Comparison of ENCODE assay signal across 1 cellular context in genomic region chr10:86399879-86400704, GRCh38.
A peak's percentile ranks its signal among the peaks of the same experiment; 100 is the strongest.
TF ChIP-seq lines count a peak whose summit lies in the region.

No MANE protein-coding gene starts in this region.

TF ChIP-seq in HepG2, 621 proteins besides CTCF, POLR2A, EP300 and RAD21 (continued from another document and continues in another):
- TF ChIP-seq, protein P1, sequence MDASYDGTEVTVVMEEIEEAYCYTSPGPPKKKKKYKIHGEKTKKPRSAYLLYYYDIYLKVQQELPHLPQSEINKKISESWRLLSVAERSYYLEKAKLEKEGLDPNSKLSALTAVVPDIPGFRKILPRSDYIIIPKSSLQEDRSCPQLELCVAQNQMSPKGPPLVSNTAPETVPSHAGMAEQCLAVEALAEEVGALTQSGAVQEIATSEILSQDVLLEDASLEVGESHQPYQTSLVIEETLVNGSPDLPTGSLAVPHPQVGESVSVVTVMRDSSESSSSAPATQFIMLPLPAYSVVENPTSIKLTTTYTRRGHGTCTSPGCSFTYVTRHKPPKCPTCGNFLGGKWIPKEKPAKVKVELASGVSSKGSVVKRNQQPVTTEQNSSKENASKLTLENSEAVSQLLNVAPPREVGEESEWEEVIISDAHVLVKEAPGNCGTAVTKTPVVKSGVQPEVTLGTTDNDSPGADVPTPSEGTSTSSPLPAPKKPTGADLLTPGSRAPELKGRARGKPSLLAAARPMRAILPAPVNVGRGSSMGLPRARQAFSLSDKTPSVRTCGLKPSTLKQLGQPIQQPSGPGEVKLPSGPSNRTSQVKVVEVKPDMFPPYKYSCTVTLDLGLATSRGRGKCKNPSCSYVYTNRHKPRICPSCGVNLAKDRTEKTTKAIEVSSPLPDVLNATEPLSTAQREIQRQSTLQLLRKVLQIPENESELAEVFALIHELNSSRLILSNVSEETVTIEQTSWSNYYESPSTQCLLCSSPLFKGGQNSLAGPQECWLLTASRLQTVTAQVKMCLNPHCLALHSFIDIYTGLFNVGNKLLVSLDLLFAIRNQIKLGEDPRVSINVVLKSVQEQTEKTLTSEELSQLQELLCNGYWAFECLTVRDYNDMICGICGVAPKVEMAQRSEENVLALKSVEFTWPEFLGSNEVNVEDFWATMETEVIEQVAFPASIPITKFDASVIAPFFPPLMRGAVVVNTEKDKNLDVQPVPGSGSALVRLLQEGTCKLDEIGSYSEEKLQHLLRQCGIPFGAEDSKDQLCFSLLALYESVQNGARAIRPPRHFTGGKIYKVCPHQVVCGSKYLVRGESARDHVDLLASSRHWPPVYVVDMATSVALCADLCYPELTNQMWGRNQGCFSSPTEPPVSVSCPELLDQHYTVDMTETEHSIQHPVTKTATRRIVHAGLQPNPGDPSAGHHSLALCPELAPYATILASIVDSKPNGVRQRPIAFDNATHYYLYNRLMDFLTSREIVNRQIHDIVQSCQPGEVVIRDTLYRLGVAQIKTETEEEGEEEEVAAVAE (CRISPR knock-in tag; IDR thresholded peaks at IDR 0.05; ENCODE audit: borderline replicate concordance), result peak; percentile 85; the same call in 1 of the 2 replicates
- TF ChIP-seq GABPA (IDR thresholded peaks at IDR 0.05; ENCODE audit: low read depth, low read length) (no peak), GABPA (CRISPR knock-in tag; IDR thresholded peaks at IDR 0.05; ENCODE audit: low read depth) (peak; percentile 41; the same call in 1 of the 2 replicates), ZNF101 (CRISPR knock-in tag; IDR thresholded peaks at IDR 0.05; ENCODE audit: borderline replicate concordance, low read depth) (0 out of 2 replicates have a peak, but pooled peaks have one; percentile 52), ZNF891 (CRISPR knock-in tag; IDR thresholded peaks at IDR 0.05) (no peak), PAX8 (CRISPR knock-in tag; IDR thresholded peaks at IDR 0.05; ENCODE audit: borderline replicate concordance) (no peak), ELF3 (CRISPR knock-in tag; IDR thresholded peaks at IDR 0.05) (peak; percentile 72), IRX3 (CRISPR knock-in tag; IDR thresholded peaks at IDR 0.05; ENCODE audit: borderline replicate concordance, low read depth) (no peak), ZNF720 (CRISPR knock-in tag; IDR thresholded peaks at IDR 0.05) (no peak), HNRNPK (IDR thresholded peaks at IDR 0.05; ENCODE audit: low read depth, low read length, poor library complexity, severe bottlenecking) (no peak), ZNF333 (CRISPR knock-in tag; IDR thresholded peaks at IDR 0.05; ENCODE audit: borderline replicate concordance) (peak; percentile 69; the same call in 1 of the 2 replicates), ZNF326 (CRISPR knock-in tag; IDR thresholded peaks at IDR 0.05; ENCODE audit: borderline replicate concordance) (no peak), ESRRA (CRISPR knock-in tag; IDR thresholded peaks at IDR 0.05; ENCODE audit: low read depth) (no peak; the same call in 1 of the 2 replicates), ZNF253 (CRISPR knock-in tag; IDR thresholded peaks at IDR 0.05; ENCODE audit: borderline replicate concordance) (peak; percentile 93), CREM (IDR thresholded peaks at IDR 0.05) (no peak), CREM (CRISPR knock-in tag; IDR thresholded peaks at IDR 0.05) (no peak), PHF8 (CRISPR knock-in tag; IDR thresholded peaks at IDR 0.05) (peak; percentile 77), CCDC6 (CRISPR knock-in tag; IDR thresholded peaks at IDR 0.05) (peak; percentile 91), ARHGAP35 (CRISPR knock-in tag; IDR thresholded peaks at IDR 0.05; ENCODE audit: borderline replicate concordance) (peak; percentile 72), ZNF383 (CRISPR knock-in tag; IDR thresholded peaks at IDR 0.05; ENCODE audit: borderline replicate concordance) (0 out of 2 replicates have a peak, but pooled peaks have one; percentile 38), BRF2 (CRISPR knock-in tag; IDR thresholded peaks at IDR 0.05) (peak; percentile 83; the same call in 1 of the 2 replicates), HNRNPUL1 (IDR thresholded peaks at IDR 0.05; ENCODE audit: low read depth, low read length) (no peak), ZNF780A (CRISPR knock-in tag; IDR thresholded peaks at IDR 0.05) (no peak), ZNF275 (CRISPR knock-in tag; IDR thresholded peaks at IDR 0.05; ENCODE audit: borderline replicate concordance) (peak; percentile 92), KLF15 (CRISPR knock-in tag; IDR thresholded peaks at IDR 0.05; ENCODE audit: borderline replicate concordance) (peak; percentile 73; the same call in 1 of the 2 replicates), ZNF430 (CRISPR knock-in tag; IDR thresholded peaks at IDR 0.05) (0 out of 2 replicates have a peak, but pooled peaks have one; percentile 18), ZNF790 (CRISPR knock-in tag; IDR thresholded peaks at IDR 0.05; ENCODE audit: borderline replicate concordance) (0 out of 2 replicates have a peak, but pooled peaks have one; percentile 40), E2F5 (CRISPR knock-in tag; conservative IDR thresholded peaks at IDR 0.05) (0 out of 2 replicates have a peak, but pooled peaks have one; percentile 50), IKZF5 (CRISPR knock-in tag; IDR thresholded peaks at IDR 0.05) (peak; percentile 83), BRD4 (CRISPR knock-in tag; IDR thresholded peaks at IDR 0.05) (no peak; the same call in 1 of the 2 replicates), HOXD1 (CRISPR knock-in tag; IDR thresholded peaks at IDR 0.05) (peak; percentile 34; the same call in 1 of the 2 replicates), SIX1 (CRISPR knock-in tag; IDR thresholded peaks at IDR 0.05; ENCODE audit: borderline replicate concordance) (no peak), KAT8 (CRISPR knock-in tag; IDR thresholded peaks at IDR 0.05) (peak; percentile 70), ZFY (CRISPR knock-in tag; IDR thresholded peaks at IDR 0.05) (peak; percentile 95), CREBL2 (CRISPR knock-in tag; IDR thresholded peaks at IDR 0.05; ENCODE audit: borderline replicate concordance) (no peak; the same call in 1 of the 2 replicates)
- TF ChIP-seq, protein P2, sequence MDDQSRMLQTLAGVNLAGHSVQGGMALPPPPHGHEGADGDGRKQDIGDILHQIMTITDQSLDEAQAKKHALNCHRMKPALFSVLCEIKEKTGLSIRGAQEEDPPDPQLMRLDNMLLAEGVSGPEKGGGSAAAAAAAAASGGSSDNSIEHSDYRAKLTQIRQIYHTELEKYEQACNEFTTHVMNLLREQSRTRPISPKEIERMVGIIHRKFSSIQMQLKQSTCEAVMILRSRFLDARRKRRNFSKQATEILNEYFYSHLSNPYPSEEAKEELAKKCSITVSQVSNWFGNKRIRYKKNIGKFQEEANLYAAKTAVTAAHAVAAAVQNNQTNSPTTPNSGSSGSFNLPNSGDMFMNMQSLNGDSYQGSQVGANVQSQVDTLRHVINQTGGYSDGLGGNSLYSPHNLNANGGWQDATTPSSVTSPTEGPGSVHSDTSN (CRISPR knock-in tag; IDR thresholded peaks at IDR 0.05; ENCODE audit: borderline replicate concordance), result no peak
- TF ChIP-seq, protein P3, sequence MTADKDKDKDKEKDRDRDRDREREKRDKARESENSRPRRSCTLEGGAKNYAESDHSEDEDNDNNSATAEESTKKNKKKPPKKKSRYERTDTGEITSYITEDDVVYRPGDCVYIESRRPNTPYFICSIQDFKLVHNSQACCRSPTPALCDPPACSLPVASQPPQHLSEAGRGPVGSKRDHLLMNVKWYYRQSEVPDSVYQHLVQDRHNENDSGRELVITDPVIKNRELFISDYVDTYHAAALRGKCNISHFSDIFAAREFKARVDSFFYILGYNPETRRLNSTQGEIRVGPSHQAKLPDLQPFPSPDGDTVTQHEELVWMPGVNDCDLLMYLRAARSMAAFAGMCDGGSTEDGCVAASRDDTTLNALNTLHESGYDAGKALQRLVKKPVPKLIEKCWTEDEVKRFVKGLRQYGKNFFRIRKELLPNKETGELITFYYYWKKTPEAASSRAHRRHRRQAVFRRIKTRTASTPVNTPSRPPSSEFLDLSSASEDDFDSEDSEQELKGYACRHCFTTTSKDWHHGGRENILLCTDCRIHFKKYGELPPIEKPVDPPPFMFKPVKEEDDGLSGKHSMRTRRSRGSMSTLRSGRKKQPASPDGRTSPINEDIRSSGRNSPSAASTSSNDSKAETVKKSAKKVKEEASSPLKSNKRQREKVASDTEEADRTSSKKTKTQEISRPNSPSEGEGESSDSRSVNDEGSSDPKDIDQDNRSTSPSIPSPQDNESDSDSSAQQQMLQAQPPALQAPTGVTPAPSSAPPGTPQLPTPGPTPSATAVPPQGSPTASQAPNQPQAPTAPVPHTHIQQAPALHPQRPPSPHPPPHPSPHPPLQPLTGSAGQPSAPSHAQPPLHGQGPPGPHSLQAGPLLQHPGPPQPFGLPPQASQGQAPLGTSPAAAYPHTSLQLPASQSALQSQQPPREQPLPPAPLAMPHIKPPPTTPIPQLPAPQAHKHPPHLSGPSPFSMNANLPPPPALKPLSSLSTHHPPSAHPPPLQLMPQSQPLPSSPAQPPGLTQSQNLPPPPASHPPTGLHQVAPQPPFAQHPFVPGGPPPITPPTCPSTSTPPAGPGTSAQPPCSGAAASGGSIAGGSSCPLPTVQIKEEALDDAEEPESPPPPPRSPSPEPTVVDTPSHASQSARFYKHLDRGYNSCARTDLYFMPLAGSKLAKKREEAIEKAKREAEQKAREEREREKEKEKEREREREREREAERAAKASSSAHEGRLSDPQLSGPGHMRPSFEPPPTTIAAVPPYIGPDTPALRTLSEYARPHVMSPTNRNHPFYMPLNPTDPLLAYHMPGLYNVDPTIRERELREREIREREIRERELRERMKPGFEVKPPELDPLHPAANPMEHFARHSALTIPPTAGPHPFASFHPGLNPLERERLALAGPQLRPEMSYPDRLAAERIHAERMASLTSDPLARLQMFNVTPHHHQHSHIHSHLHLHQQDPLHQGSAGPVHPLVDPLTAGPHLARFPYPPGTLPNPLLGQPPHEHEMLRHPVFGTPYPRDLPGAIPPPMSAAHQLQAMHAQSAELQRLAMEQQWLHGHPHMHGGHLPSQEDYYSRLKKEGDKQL (CRISPR knock-in tag; IDR thresholded peaks at IDR 0.05; ENCODE audit: low read depth), result 0 out of 2 replicates have a peak, but pooled peaks have one; percentile 16
- TF ChIP-seq, protein P4, sequence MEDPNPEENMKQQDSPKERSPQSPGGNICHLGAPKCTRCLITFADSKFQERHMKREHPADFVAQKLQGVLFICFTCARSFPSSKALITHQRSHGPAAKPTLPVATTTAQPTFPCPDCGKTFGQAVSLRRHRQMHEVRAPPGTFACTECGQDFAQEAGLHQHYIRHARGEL (CRISPR knock-in tag; IDR thresholded peaks at IDR 0.05), result peak; percentile 95; the same call in 1 of the 2 replicates
- TF ChIP-seq, protein P5, sequence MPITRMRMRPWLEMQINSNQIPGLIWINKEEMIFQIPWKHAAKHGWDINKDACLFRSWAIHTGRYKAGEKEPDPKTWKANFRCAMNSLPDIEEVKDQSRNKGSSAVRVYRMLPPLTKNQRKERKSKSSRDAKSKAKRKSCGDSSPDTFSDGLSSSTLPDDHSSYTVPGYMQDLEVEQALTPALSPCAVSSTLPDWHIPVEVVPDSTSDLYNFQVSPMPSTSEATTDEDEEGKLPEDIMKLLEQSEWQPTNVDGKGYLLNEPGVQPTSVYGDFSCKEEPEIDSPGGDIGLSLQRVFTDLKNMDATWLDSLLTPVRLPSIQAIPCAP (CRISPR knock-in tag; IDR thresholded peaks at IDR 0.05; ENCODE audit: low read depth), result peak; percentile 80; the same call in 1 of the 2 replicates
- TF ChIP-seq, protein P6, sequence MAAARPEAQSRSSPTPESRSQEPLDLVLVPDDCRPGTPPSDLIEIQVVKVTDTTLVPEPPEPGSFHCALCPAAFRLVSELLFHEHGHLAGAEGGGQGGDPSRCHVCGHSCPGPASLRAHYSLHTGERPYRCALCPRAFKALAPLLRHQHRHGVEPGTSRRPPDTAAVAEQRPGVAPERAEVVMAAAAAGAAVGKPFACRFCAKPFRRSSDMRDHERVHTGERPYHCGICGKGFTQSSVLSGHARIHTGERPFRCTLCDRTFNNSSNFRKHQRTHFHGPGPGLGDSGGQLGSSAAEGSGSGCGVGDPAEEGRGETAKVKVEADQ (CRISPR knock-in tag; IDR thresholded peaks at IDR 0.05; ENCODE audit: borderline replicate concordance), result peak; percentile 71
- TF ChIP-seq, protein P7, sequence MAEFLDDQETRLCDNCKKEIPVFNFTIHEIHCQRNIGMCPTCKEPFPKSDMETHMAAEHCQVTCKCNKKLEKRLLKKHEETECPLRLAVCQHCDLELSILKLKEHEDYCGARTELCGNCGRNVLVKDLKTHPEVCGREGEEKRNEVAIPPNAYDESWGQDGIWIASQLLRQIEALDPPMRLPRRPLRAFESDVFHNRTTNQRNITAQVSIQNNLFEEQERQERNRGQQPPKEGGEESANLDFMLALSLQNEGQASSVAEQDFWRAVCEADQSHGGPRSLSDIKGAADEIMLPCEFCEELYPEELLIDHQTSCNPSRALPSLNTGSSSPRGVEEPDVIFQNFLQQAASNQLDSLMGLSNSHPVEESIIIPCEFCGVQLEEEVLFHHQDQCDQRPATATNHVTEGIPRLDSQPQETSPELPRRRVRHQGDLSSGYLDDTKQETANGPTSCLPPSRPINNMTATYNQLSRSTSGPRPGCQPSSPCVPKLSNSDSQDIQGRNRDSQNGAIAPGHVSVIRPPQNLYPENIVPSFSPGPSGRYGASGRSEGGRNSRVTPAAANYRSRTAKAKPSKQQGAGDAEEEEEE (CRISPR knock-in tag; IDR thresholded peaks at IDR 0.05; ENCODE audit: borderline replicate concordance), result no peak
